Comparison of ENCODE assay signal across 10 cellular contexts in the genomic region with DNA sequence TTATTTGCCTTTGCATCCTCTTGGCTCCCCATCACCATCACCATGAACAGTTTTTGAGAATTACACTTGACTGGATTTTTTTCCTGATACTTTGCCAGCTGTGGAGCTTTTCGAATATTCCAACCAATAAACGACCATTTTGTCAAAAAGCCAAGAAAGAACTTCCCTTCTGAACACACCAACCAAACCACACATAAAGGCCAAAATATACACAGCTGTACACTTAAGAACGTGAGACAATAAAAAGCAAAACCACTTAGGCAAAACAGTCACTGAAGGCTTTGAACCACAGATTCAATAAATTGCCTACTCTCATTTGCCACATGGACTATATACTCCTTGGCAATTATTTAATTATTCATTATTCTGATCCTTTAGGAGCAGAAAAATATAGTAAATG. TPM values are rescaled to one million over a fixed set of nuclear protein-coding genes. Genes with fewer than 3 reads are reported as not detected.
DNase-seq lines count a peak whose midpoint lies in the region; ATAC-seq and TF ChIP-seq lines count a peak whose summit lies in the region.
"Had no signal": no experiment of that assay in that cellular context is flagged by ENCODE, and none has a peak within 500 bp of the region (broad histone marks: within the 10 kb centered on the region; RNA-seq: fewer than 3 reads in every experiment).

No MANE protein-coding gene starts in this region.

- H3K36me3 Mint-ChIP-seq in T-cell, result no peaks in the 10 kb centered on the region
- H3K36me3 Mint-ChIP-seq in naive thymus-derived CD8-positive, alpha-beta T cell, result no peaks in the 10 kb centered on the region

- H3F3A ChIP-seq in Loucy (ENCODE audit: low read depth), result peaks cover 7% of the 10 kb centered on the region

- no peak overlapping the region for H2AFZ ChIP-seq in Loucy (ENCODE audit: low read length)
- no peak overlapping the region for H2AFZ ChIP-seq in trophoblast cell (ENCODE audit: insufficient read depth, low read length, poor library complexity)

- no peaks in the 10 kb centered on the region for H4K20me1 ChIP-seq in Loucy (ENCODE audit: insufficient read depth, low read length, poor library complexity, severe bottlenecking)

- H2BK12ac ChIP-seq in trophoblast cell (ENCODE audit: low read length), result no peak overlapping the region

- CTCF ChIA-PET in T-cell (lab: Charles Lee) (interaction anchor here in 1 of 2 donors (0.5 to 2.2 kb wide), 4 partner anchors 12 to 24 kb away, joined by 3 to 5 read pairs (median 4); no protein-coding TSS in a partner anchor), RWPE1 (lab: Yijun Ruan, JAX) (no interaction called here)

- H3K79me1 ChIP-seq in trophoblast cell (ENCODE audit: low read length), result peaks cover 15% of the 10 kb centered on the region

- no CpG with 5 or more reads among the region's 3 CpGs for WGBS in trophoblast cell (ENCODE audit: extremely low coverage, insufficient coverage, insufficient read length)

- no peak overlapping the region for H3K14ac ChIP-seq in trophoblast cell (ENCODE audit: low read length)

- peak overlapping the region; percentile 85 for H3K9ac ChIP-seq in Loucy (ENCODE audit: low read depth, low read length, poor library complexity, severe bottlenecking)
- H3K9ac ChIP-seq in trophoblast cell (ENCODE audit: low read length), result no peak overlapping the region

- no peaks in the 10 kb centered on the region for H3K27me3 Mint-ChIP-seq in T-cell
- H3K27me3 Mint-ChIP-seq in naive thymus-derived CD8-positive, alpha-beta T cell, result no peaks in the 10 kb centered on the region

- no peak overlapping the region for H2BK5ac ChIP-seq in trophoblast cell (ENCODE audit: low read depth, low read length, poor library complexity)

- H3K79me2 ChIP-seq in Loucy (ENCODE audit: insufficient read depth, low read length), result peaks cover 36% of the 10 kb centered on the region
- peaks cover 4% of the 10 kb centered on the region for H3K79me2 ChIP-seq in trophoblast cell (ENCODE audit: control insufficient read depth, insufficient read depth, low read length, poor library complexity)

- POLR2A ChIA-PET in T-cell (lab: Charles Lee) (interaction anchor here (0.5 to 0.6 kb wide), 2 partner anchors 25 to 226 kb away, joined by 3 read pairs; no protein-coding TSS in a partner anchor), RWPE1 (lab: Yijun Ruan, JAX; ENCODE audit: low non-redundant PET) (no interaction called here)
- POLR2A ChIA-PET in naive thymus-derived CD8-positive, alpha-beta T cell (lab: Charles Lee), result interaction anchor here (2.4 to 3.8 kb wide), 3 partner anchors 20 to 86 kb away, joined by 7 to 26 read pairs (median 20); a partner anchor contains a TSS

- H4K91ac ChIP-seq in trophoblast cell (ENCODE audit: low read depth, low read length), result no peak overlapping the region

- H3K4ac ChIP-seq in trophoblast cell (ENCODE audit: low read depth, low read length), result no peak overlapping the region

- no peak overlapping the region for H4K8ac ChIP-seq in trophoblast cell (ENCODE audit: low read depth, low read length)

- no peak overlapping the region for H4K12ac ChIP-seq in trophoblast cell (ENCODE audit: low read depth, low read length)

- peak; percentile 13 for DNase-seq in ELR (ENCODE audit: low read depth)
- DNase-seq in T-cell, result no peak
- no peak for DNase-seq in naive thymus-derived CD8-positive, alpha-beta T cell
- no peak for DNase-seq in trophoblast cell
- DNase-seq in RWPE1 (ENCODE audit: low spot score), result no peak

- H3K18ac ChIP-seq in trophoblast cell (ENCODE audit: low read length), result no peak overlapping the region

- H3K9me3 ChIP-seq in Loucy (ENCODE audit: insufficient read depth, low read depth, low read length) (no peaks in the 10 kb centered on the region), trophoblast cell (ENCODE audit: insufficient read depth, low read depth, low read length) (no peaks in the 10 kb centered on the region)
- H3K9me3 ChIP-seq: tibial nerve had no signal

- H3K9me2 ChIP-seq in Loucy (replicated peaks; ENCODE audit: low read depth, low read length), result no peaks in the 10 kb centered on the region

- H3K27me3 ChIP-seq in Loucy (ENCODE audit: insufficient read depth, low read length, poor library complexity, severe bottlenecking) (no peaks in the 10 kb centered on the region), trophoblast cell (ENCODE audit: insufficient read depth, low read length) (no peaks in the 10 kb centered on the region)
- H3K27me3 ChIP-seq: tibial nerve had no signal

- H3K27ac Mint-ChIP-seq in T-cell, result peak overlapping the region; percentile 76 to 98
- peak overlapping the region in 9 of 10 donors; percentile 47 to 97 (median 54) for H3K27ac Mint-ChIP-seq in naive thymus-derived CD8-positive, alpha-beta T cell

- H3K4me3 Mint-ChIP-seq in T-cell, result peak overlapping the region; percentile 90 to 95 (median 93)
- H3K4me3 Mint-ChIP-seq in naive thymus-derived CD8-positive, alpha-beta T cell, result peak overlapping the region in 9 of 10 donors; percentile 21 to 99 (median 93)

- peaks cover 36 to 47% (median 45%) of the 10 kb centered on the region in 3 donors for H3K4me1 Mint-ChIP-seq in T-cell
- peaks cover 16 to 50% (median 41%) of the 10 kb centered on the region in 4 donors for H3K4me1 Mint-ChIP-seq in naive thymus-derived CD8-positive, alpha-beta T cell

- TF ChIP-seq CTCF in Loucy (conservative IDR thresholded peaks at IDR 0.05; ENCODE audit: low read length) (no peak), RWPE1 (conservative IDR thresholded peaks at IDR 0.05; ENCODE audit: low read depth) (no peak)

- ATAC-seq in T-cell (replicated peaks in 1 of 4) (no peak), GM19467 (IDR thresholded peaks at IDR 0.05; ENCODE audit: unreplicated experiment) (no peak)
- no peak for ATAC-seq in naive thymus-derived CD8-positive, alpha-beta T cell

- H2BK120ac ChIP-seq in trophoblast cell (ENCODE audit: insufficient read depth, low read length, poor library complexity), result no peak overlapping the region

- H3K27ac ChIP-seq in trophoblast cell (ENCODE audit: low read depth, low read length) (no peak overlapping the region), RWPE1 (no peak overlapping the region)

- H3K4me1 ChIP-seq in Loucy (ENCODE audit: insufficient read depth, low read length, poor library complexity, severe bottlenecking) (peaks cover 46% of the 10 kb centered on the region), trophoblast cell (ENCODE audit: control insufficient read depth in 1 of 2, insufficient read depth in 2 of 2, low read length in 2 of 2) (peaks cover 0 to 2% of the 10 kb centered on the region in 2 experiments)

- H3K4me3 ChIP-seq in Loucy (ENCODE audit: low read length, poor library complexity, severe bottlenecking) (peak overlapping the region; percentile 96), trophoblast cell (ENCODE audit: low read depth, low read length) (no peak overlapping the region)

- no peaks in the 10 kb centered on the region for H3K9me3 Mint-ChIP-seq in T-cell
- no peaks in the 10 kb centered on the region for H3K9me3 Mint-ChIP-seq in naive thymus-derived CD8-positive, alpha-beta T cell

- H3K36me3 ChIP-seq in Loucy (ENCODE audit: insufficient read depth, low read length) (no peaks in the 10 kb centered on the region), trophoblast cell (ENCODE audit: control insufficient read depth in 1 of 2, insufficient read depth in 2 of 2, low read length in 2 of 2) (no peaks in the 10 kb centered on the region)
- H3K36me3 ChIP-seq: tibial nerve had no signal

- H3K4me2 ChIP-seq in Loucy (ENCODE audit: low read depth, low read length, poor library complexity, severe bottlenecking) (peak overlapping the region; percentile 82), trophoblast cell (ENCODE audit: low read length) (no peak overlapping the region)

- no peak overlapping the region for H2AK5ac ChIP-seq in trophoblast cell (ENCODE audit: low read length)

- no peak overlapping the region for H3K23ac ChIP-seq in trophoblast cell (ENCODE audit: low read length)

RNA-seq across cellular contexts. Expression of a gene that starts 1.1 kb away (rescaled TPM):
- total RNA-seq in T-cell, result 10 to 100 TPM; 10.8 to 13.7 (median 12.4) TPM
- total RNA-seq in naive thymus-derived CD8-positive, alpha-beta T cell, result 10 to 100 TPM; 16.8 to 17.3 TPM
- 10 to 100 TPM in 1 of 3 donors, 1 to 10 TPM in 2; 5.6 to 10.9 (median 7.5) TPM for polyA plus RNA-seq in naive thymus-derived CD8-positive, alpha-beta T cell
- polyA plus RNA-seq in trophoblast cell (2013), result 3.0 and 3.6 TPM in 2 replicates

RNA-seq across cellular contexts. Expression of a gene that starts 25.9 kb away (rescaled TPM):
- total RNA-seq in T-cell, result 10 to 100 TPM; 20.6 to 43.9 (median 38.0) TPM
- total RNA-seq in naive thymus-derived CD8-positive, alpha-beta T cell, result 10 to 100 TPM; 30.2 to 35.8 TPM
- 10 to 100 TPM; 33.2 to 49.7 (median 37.9) TPM for polyA plus RNA-seq in naive thymus-derived CD8-positive, alpha-beta T cell
- 159 and 160 TPM in 2 replicates for polyA plus RNA-seq in trophoblast cell (2013)

RNA-seq across cellular contexts. Expression of a gene that starts 26.5 kb away (rescaled TPM):
- 1 to 10 TPM; 1.8 to 3.1 (median 2.4) TPM for total RNA-seq in T-cell
- 1 to 10 TPM; 1.5 to 1.9 TPM for total RNA-seq in naive thymus-derived CD8-positive, alpha-beta T cell
- 1 to 10 TPM in 1 of 3 donors, under 1 TPM in 2; 0.05 to 1.2 (median 0.45) TPM for polyA plus RNA-seq in naive thymus-derived CD8-positive, alpha-beta T cell
- polyA plus RNA-seq in trophoblast cell (2013), result 24.6 and 25.3 TPM in 2 replicates

RNA-seq across cellular contexts. Expression of a gene that starts 33.2 kb away (rescaled TPM):
- total RNA-seq in T-cell, result under 1 TPM in 4 of 5 donors, not detected in 1; 0.26 to 0.95 (median 0.54) TPM
- total RNA-seq in naive thymus-derived CD8-positive, alpha-beta T cell, result under 1 TPM; 0.23 to 0.36 TPM
- under 1 TPM in 1 of 3 donors, not detected in 2; 0.12 TPM for polyA plus RNA-seq in naive thymus-derived CD8-positive, alpha-beta T cell
- polyA plus RNA-seq in trophoblast cell (2013), result not detected in 2 replicates
- total RNA-seq: activated CD8-positive, alpha-beta memory T cell treated with anti-CD3 and anti-CD28 coated beads for 36 hours; pulmonary artery endothelial cell; tibial nerve had no signal

RNA-seq across cellular contexts. Expression of a gene that starts 48.5 kb away (rescaled TPM):
- total RNA-seq in T-cell, result 1 to 10 TPM; 1.2 to 3.0 (median 1.6) TPM
- total RNA-seq in naive thymus-derived CD8-positive, alpha-beta T cell, result 1 to 10 TPM in 1 of 2 experiments, under 1 TPM in 1; 0.96 to 1.2 TPM
- under 1 TPM; 0.06 to 0.31 (median 0.09) TPM for polyA plus RNA-seq in naive thymus-derived CD8-positive, alpha-beta T cell
- 24.3 and 24.6 TPM in 2 replicates for polyA plus RNA-seq in trophoblast cell (2013)
